ENCODE assay signal across 24 cellular contexts in the genomic region with DNA sequence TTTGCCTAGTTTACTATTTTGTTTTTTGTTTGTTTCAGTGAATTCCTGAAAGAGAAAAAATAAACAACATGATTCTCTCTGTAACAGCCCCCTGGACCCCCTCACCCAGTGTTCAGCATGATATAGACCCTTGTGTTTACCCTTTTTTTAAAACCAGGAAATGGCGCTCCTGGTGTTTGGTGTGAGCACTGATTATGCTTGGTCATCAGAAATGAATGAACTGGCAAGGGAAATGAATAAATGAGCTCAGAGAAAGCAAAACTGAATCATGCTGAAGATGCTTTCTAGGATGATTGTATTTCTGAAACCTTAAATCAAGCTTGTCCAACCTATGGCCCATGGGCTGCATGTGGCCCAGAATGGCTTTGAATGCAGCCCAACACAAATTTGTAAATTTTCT. TPM values are rescaled to one million over a fixed set of nuclear protein-coding genes. Genes with fewer than 3 reads are reported as not detected.
DNase-seq lines count a peak whose midpoint lies in the region; ATAC-seq, FAIRE-seq and TF ChIP-seq lines count a peak whose summit lies in the region.
"Had no signal": no experiment of that assay in that cellular context is flagged by ENCODE, and none has a peak within 500 bp of the region (broad histone marks: within the 10 kb centered on the region; RNA-seq: fewer than 3 reads in every experiment).

No MANE protein-coding gene starts in this region.

- H3K23me2 ChIP-seq in H1 (ENCODE audit: low read depth, low read length): no peaks in the 10 kb centered on the region

- H3K36me3 Mint-ChIP-seq in HFFc6 (ENCODE audit: low read depth): peaks cover 33% of the 10 kb centered on the region
- H3K36me3 Mint-ChIP-seq: CD14-positive monocyte had no signal

- H3K4me3 ChIP-seq in HepG2 (replicated peaks in 1 of 3; ENCODE audit: insufficient read depth in 1 of 3, low read depth in 2 of 3, low read length in 3 of 3) (no peak overlapping the region), right lobe of liver (no peak overlapping the region), H1 (ENCODE audit: extremely low read depth in 1 of 4, insufficient read depth in 2 of 4, low read depth in 3 of 4, low read length in 4 of 4) (no peak overlapping the region)
- H3K4me3 ChIP-seq: BLaER1 treated with 17β-estradiol and CSF1 and Interleukin-3, amounts not matched to agents 10 nM and 100 nM; GM23338 had no signal

- no peak overlapping the region for H3K27ac Mint-ChIP-seq in HFFc6
- H3K27ac Mint-ChIP-seq: CD14-positive monocyte; CD4-positive, alpha-beta T cell; GM23338 had no signal

- no peak overlapping the region for H2BK15ac ChIP-seq in H1 (ENCODE audit: low read length)

- no peak overlapping the region for H3K4me3 Mint-ChIP-seq in HFFc6
- H3K4me3 Mint-ChIP-seq: CD14-positive monocyte; CD4-positive, alpha-beta T cell; GM23338 had no signal

- H3K4me1 ChIP-seq in HepG2 (ENCODE audit: insufficient read depth, low read length) (peaks cover 14% of the 10 kb centered on the region), right lobe of liver (no peaks in the 10 kb centered on the region), H1 (replicated peaks in 1 of 4; ENCODE audit: control insufficient read depth in 3 of 4, insufficient read depth in 4 of 4, low read length in 3 of 4) (peaks cover 0 to 6% (median 4%) of the 10 kb centered on the region in 4 experiments; a peak in 4 of 7 replicates)
- H3K4me1 ChIP-seq: BE2C; BLaER1 treated with 17β-estradiol and CSF1 and Interleukin-3, amounts not matched to agents 10 nM and 100 nM had no signal

- H4K20me1 ChIP-seq in HepG2 (ENCODE audit: insufficient read depth, low read length) (0 out of 2 replicates have a peak, but pooled peaks cover 4% of the 10 kb centered on the region), H1 (replicated peaks in 1 of 2; ENCODE audit: control insufficient read depth in 1 of 2, insufficient read depth in 2 of 2, low read length in 2 of 2) (peaks cover 0 to 1% of the 10 kb centered on the region in 2 experiments)
- H4K20me1 ChIP-seq: BLaER1 treated with 17β-estradiol and CSF1 and Interleukin-3, amounts not matched to agents 10 nM and 100 nM had no signal

- no peak overlapping the region for H3K4me2 ChIP-seq in HepG2 (ENCODE audit: low read depth, low read length)
- H3K4me2 ChIP-seq in H1 (ENCODE audit: insufficient read depth in 1 of 2, low read depth in 2 of 2, low read length in 2 of 2): no peak overlapping the region
- H3K4me2 ChIP-seq: BLaER1 treated with 17β-estradiol and CSF1 and Interleukin-3, amounts not matched to agents 10 nM and 100 nM; GM23338 had no signal

- H4K5ac ChIP-seq in H1 (ENCODE audit: insufficient read length, low read depth, low read length): no peak overlapping the region

- H3K9me3 ChIP-seq in HepG2 (ENCODE audit: low read length) (peaks cover 5% of the 10 kb centered on the region; the same call in 1 of the 2 replicates), right lobe of liver (no peaks in the 10 kb centered on the region), H1 (ENCODE audit: insufficient read depth in 2 of 2, low read depth in 1 of 2, low read length in 1 of 2) (no peaks in the 10 kb centered on the region; a peak in 1 of 4 replicates)
- H3K9me3 ChIP-seq: BE2C had no signal

- no peak overlapping the region for H3K23ac ChIP-seq in H1 (ENCODE audit: insufficient read length)

- CTCF ChIA-PET in HepG2 (lab: Yijun Ruan, JAX; ENCODE audit: low intra/inter-chr PET ratio, low total read pairs) (no interaction called here), H1 (lab: Charles Lee; ENCODE audit: partially characterized antibody) (interaction anchor here (1.1 to 2.0 kb wide), 6 partner anchors 10 to 98 kb away, joined by 3 to 6 read pairs (median 4); no protein-coding TSS in a partner anchor)

- FAIRE-seq in HepG2 (lab: Jason Lieb, UNC) (no peak), H1 (lab: Jason Lieb, UNC) (no peak)
- FAIRE-seq: A204.1, G401.6, GM12892, GM19239, H54 had no signal

- 50% methylated on average over 1 of the region's 1 CpG for WGBS in HepG2 (ENCODE audit: low lambda C conversion rate)
- 80% methylated on average over 1 of the region's 1 CpG for WGBS in right lobe of liver (ENCODE audit: insufficient coverage, low coverage, low lambda C conversion rate, missing lambda C conversion rate)
- 96% methylated on average over 1 of the region's 1 CpG; no CpG with 5 or more reads in 1 of the 2 experiments for WGBS in H1 (ENCODE audit: extremely low coverage in 1 of 2, insufficient coverage in 1 of 2, insufficient read length in 1 of 2, insufficient replicate concordance in 2 of 2, low coverage in 1 of 2, low lambda C conversion rate in 2 of 2, missing lambda C conversion rate in 1 of 2), 2 experiments

- no peak overlapping the region for H3K4ac ChIP-seq in H1 (replicated peaks; ENCODE audit: insufficient read length, low read depth, low read length)

- H3K14ac ChIP-seq in H1 (ENCODE audit: insufficient read length): no peak overlapping the region

- H3K27me3 Mint-ChIP-seq in HFFc6 (ENCODE audit: insufficient read depth): no peaks in the 10 kb centered on the region; the same call in 1 of the 2 replicates

- no peak overlapping the region for H4K91ac ChIP-seq in H1 (replicated peaks; ENCODE audit: insufficient read length, low read length)

- H4K8ac ChIP-seq in H1 (ENCODE audit: extremely low read depth, insufficient read depth, low read length): no peak overlapping the region

- peaks cover 55% of the 10 kb centered on the region for H3K4me1 Mint-ChIP-seq in HFFc6 (ENCODE audit: low read depth)
- H3K4me1 Mint-ChIP-seq: CD14-positive monocyte had no signal

- H3K9ac ChIP-seq in HepG2 (ENCODE audit: insufficient read depth, low read depth, low read length) (no peak overlapping the region), H1 (replicated peaks in 1 of 4; ENCODE audit: extremely low read depth in 1 of 4, low read depth in 3 of 4, low read length in 3 of 4) (no peak overlapping the region)
- H3K9ac ChIP-seq: BLaER1 treated with 17β-estradiol and CSF1 and Interleukin-3, amounts not matched to agents 10 nM and 100 nM had no signal

- intact Hi-C loops in HepG2 (cut with micrococcal nuclease; ENCODE audit: unreplicated experiment): no loop called here
- intact Hi-C loops in right lobe of liver (cut with DNase I): no loop called here

- H2AFZ ChIP-seq in HepG2 (ENCODE audit: low read length) (no peak overlapping the region), H1 (ENCODE audit: low read length) (no peak overlapping the region)
- H2AFZ ChIP-seq: GM23338 had no signal

- H3K36me3 ChIP-seq in HepG2 (replicated peaks in 1 of 2; ENCODE audit: control insufficient read depth in 1 of 2, insufficient read depth in 2 of 2, low read length in 2 of 2): no peaks in the 10 kb centered on the region
- no peaks in the 10 kb centered on the region for H3K36me3 ChIP-seq in right lobe of liver
- no peaks in the 10 kb centered on the region for H3K36me3 ChIP-seq in H1 (ENCODE audit: control insufficient read depth in 2 of 4, insufficient read depth in 4 of 4, low read length in 3 of 4)
- H3K36me3 ChIP-seq: BE2C; BLaER1 treated with 17β-estradiol and CSF1 and Interleukin-3, amounts not matched to agents 10 nM and 100 nM had no signal

- TF ChIP-seq CTCF in HepG2 (CRISPR knock-in tag; IDR thresholded peaks at IDR 0.05): no peak
- TF ChIP-seq CTCF in right lobe of liver (IDR thresholded peaks at IDR 0.05): no peak
- TF ChIP-seq CTCF in HFFc6 (IDR thresholded peaks at IDR 0.05): peak; percentile 14; the same call in 1 of the 2 replicates
- no peak for TF ChIP-seq CTCF in H1 (IDR thresholded peaks at IDR 0.05; ENCODE audit: control extremely low read depth in 1 of 3, insufficient read depth in 1 of 3, low read depth in 1 of 3, low read length in 3 of 3)

- ATAC-seq in HepG2 (no peak), right lobe of liver (no peak), HG02623 (IDR thresholded peaks at IDR 0.05; ENCODE audit: unreplicated experiment) (no peak)
- ATAC-seq: GM23338 had no signal

- no peak for DNase-seq in HepG2 (ENCODE audit: low spot score)
- DNase-seq in right lobe of liver: no peak
- no peak for DNase-seq in HFFc6
- DNase-seq in H1 (ENCODE audit: low read depth in 1 of 2, low spot score in 2 of 2): no peak
- DNase-seq in NCI-H1930 (lab: John Stamatoyannopoulos, UW): no peak
- DNase-seq: ACHN; AML-193; BE2C; Calu3; CD4-positive, alpha-beta T cell; COR-L47; DMS53; DMS79 treated with DMSO at 0.1 percent for 48 hours; HCEC 1CT had no signal

- H3K27ac ChIP-seq in HepG2 (ENCODE audit: extremely low read length, insufficient read depth, low read length) (no peak overlapping the region), right lobe of liver (no peak overlapping the region), H1 (ENCODE audit: low read depth, low read length) (no peak overlapping the region)
- H3K27ac ChIP-seq: 22Rv1; BLaER1 treated with 17β-estradiol and CSF1 and Interleukin-3, amounts not matched to agents 10 nM and 100 nM had no signal

- no peak overlapping the region for H3K56ac ChIP-seq in H1 (replicated peaks; ENCODE audit: insufficient read length, low read depth, low read length)

- H2BK5ac ChIP-seq in H1 (ENCODE audit: low read depth, low read length): no peak overlapping the region

- TF ChIP-seq EP300 in HepG2 (IDR thresholded peaks at IDR 0.05; ENCODE audit: low read depth in 2 of 2, low read length in 2 of 2): no peak
- no peak for TF ChIP-seq EP300 in HepG2 (CRISPR knock-in tag; IDR thresholded peaks at IDR 0.05; ENCODE audit: borderline replicate concordance)
- no peak for TF ChIP-seq EP300 in H1 (IDR thresholded peaks at IDR 0.05; ENCODE audit: borderline replicate concordance in 1 of 2, low read depth in 2 of 2, low read length in 2 of 2)

- in situ Hi-C loops in HepG2 (cut with HindIII; ENCODE audit: extremely low pct_ligation_motif_present, low pct_unique_long_range_greater_than_20kb): no loop called here

- H3K18ac ChIP-seq in H1 (ENCODE audit: extremely low read depth, low read length): no peak overlapping the region

- POLR2A ChIA-PET in HepG2 (lab: Yijun Ruan, JAX): no interaction called here
- POLR2A ChIA-PET in H1 (lab: Charles Lee; ENCODE audit: partially characterized antibody): interaction anchor here (0.7 kb wide), 1 partner anchor 21 kb away, joined by 3 read pairs; no protein-coding TSS in a partner anchor

- H2BK20ac ChIP-seq in H1 (ENCODE audit: low read length): no peak overlapping the region

- no peak overlapping the region for H2AK5ac ChIP-seq in H1 (ENCODE audit: low read depth, low read length)

- BruUV-seq in HepG2 (replicated peaks; lab: Mats Ljungman, UMichigan): no TSS peak

- no peak for TF ChIP-seq RAD21 in HepG2 (CRISPR knock-in tag; IDR thresholded peaks at IDR 0.05)
- TF ChIP-seq RAD21 in H1 (IDR thresholded peaks at IDR 0.05 in 1 of 2, conservative IDR thresholded peaks at IDR 0.05 in 1 of 2; ENCODE audit: low read depth in 2 of 2, low read length in 2 of 2): no peak

- no peak overlapping the region for H2BK120ac ChIP-seq in H1 (replicated peaks; ENCODE audit: low read depth, low read length)

- H3K9me3 Mint-ChIP-seq in HFFc6: peaks cover 9% of the 10 kb centered on the region
- H3K9me3 Mint-ChIP-seq: GM23338 had no signal

- H3K79me2 ChIP-seq in HepG2 (ENCODE audit: insufficient read depth, low read length) (peaks cover 36% of the 10 kb centered on the region), H1 (ENCODE audit: control insufficient read depth in 1 of 2, insufficient read depth in 2 of 2, low read length in 2 of 2) (peaks cover 0 to 53% of the 10 kb centered on the region in 2 experiments; a peak in 2 of 4 replicates)

- TF ChIP-seq POLR2A in HepG2 (IDR thresholded peaks at IDR 0.05; ENCODE audit: insufficient read depth in 1 of 2, low read depth in 2 of 2, low read length in 2 of 2): no peak
- TF ChIP-seq POLR2A in right lobe of liver (IDR thresholded peaks at IDR 0.05): no peak
- TF ChIP-seq POLR2A in H1 (IDR thresholded peaks at IDR 0.05; ENCODE audit: control extremely low read depth in 1 of 2, low read depth in 2 of 2, low read length in 2 of 2): no peak

- H3K79me1 ChIP-seq in H1 (ENCODE audit: low read depth, low read length): no peaks in the 10 kb centered on the region

- H2BK12ac ChIP-seq in H1 (ENCODE audit: low read depth, low read length): no peak overlapping the region

- H3K27me3 ChIP-seq in HepG2 (ENCODE audit: control insufficient read depth in 1 of 2, insufficient read depth in 2 of 2, low read length in 2 of 2): no peaks in the 10 kb centered on the region
- H3K27me3 ChIP-seq in right lobe of liver: no peaks in the 10 kb centered on the region
- H3K27me3 ChIP-seq in H1 (replicated peaks in 1 of 4; ENCODE audit: control insufficient read depth in 3 of 4, extremely low read depth in 1 of 4, insufficient read depth in 3 of 4, low read length in 3 of 4): no peaks in the 10 kb centered on the region
- H3K27me3 ChIP-seq: BE2C; BLaER1 treated with 17β-estradiol and CSF1 and Interleukin-3, amounts not matched to agents 10 nM and 100 nM had no signal

RNA-seq across cellular contexts. Expression of gene WASF3, which starts 22.1 kb away (rescaled TPM):
- total RNA-seq in HepG2 (2016; rRNA removed; fragmentation: Illumina TruSeq; extraction: Trizol) (10.4 and 13.3 TPM in 2 replicates), right lobe of liver (10 to 100 TPM in 2 of 6 experiments, 1 to 10 TPM in 4; 5.8 to 14.5 (median 8.3) TPM)
- total RNA-seq in HepG2 (2016; cell fraction: cytosol; rRNA removed; fragmentation: Illumina TruSeq; extraction: Trizol; ENCODE audit: low read depth): 2.9 and 3.0 TPM in 2 replicates
- 10.6 and 10.8 TPM in 2 replicates for total RNA-seq in HepG2 (2016; cell fraction: insoluble cytoplasmic fraction; rRNA removed; fragmentation: Illumina TruSeq; extraction: Trizol)
- 17.8 and 19.7 TPM in 2 replicates for total RNA-seq in HepG2 (2016; cell fraction: membrane; rRNA removed; fragmentation: Illumina TruSeq; extraction: Trizol)
- 8.8 and 10.1 TPM in 2 replicates for total RNA-seq in HepG2 (2016; cell fraction: nucleus; rRNA removed; fragmentation: Illumina TruSeq; extraction: Trizol)
- polyA plus RNA-seq in HepG2 (2011; rRNA removed) (12.1 and 17.2 TPM in 2 replicates), H1 (2011; rRNA removed) (15.4 and 18.7 TPM in 2 replicates)
- 7.4 and 8.4 TPM in 2 replicates for polyA plus RNA-seq in HepG2 (2011; cell fraction: cytosol; rRNA removed)
- 8.3 and 8.8 TPM in 2 replicates for polyA plus RNA-seq in HepG2 (2011; cell fraction: nucleus; rRNA removed)
- 9.8 and 11.3 TPM in 2 replicates for polyA plus RNA-seq in HepG2 (2012)
- polyA plus RNA-seq in HepG2 (2016; cell fraction: cytosol; fragmentation: Illumina TruSeq; extraction: Trizol; ENCODE audit: low read depth): 2.2 and 2.4 TPM in 2 replicates
- polyA plus RNA-seq in HepG2 (2016; cell fraction: insoluble cytoplasmic fraction; fragmentation: Illumina TruSeq; extraction: Trizol; ENCODE audit: low read depth): 12.6 and 14.8 TPM in 2 replicates
- polyA plus RNA-seq in HepG2 (2016; cell fraction: membrane; fragmentation: Illumina TruSeq; extraction: Trizol; ENCODE audit: low read depth): 12.2 and 13.4 TPM in 2 replicates
- 13.2 and 13.7 TPM in 2 replicates for polyA plus RNA-seq in HepG2 (2016; cell fraction: nucleus; fragmentation: Illumina TruSeq; extraction: Trizol; ENCODE audit: insufficient read depth, low read depth)
- polyA minus RNA-seq in HepG2 (2011; rRNA and poly(A)+ RNA removed; ENCODE audit: low replicate concordance): 12.1 TPM in 1 of 2 replicates, not detected in the other
- polyA minus RNA-seq in HepG2 (2011; cell fraction: cytosol; rRNA and poly(A)+ RNA removed): 7.7 and 8.0 TPM in 2 replicates
- 6.6 and 7.0 TPM in 2 replicates for polyA minus RNA-seq in HepG2 (2011; cell fraction: nucleus; rRNA and poly(A)+ RNA removed)
- 10 to 100 TPM; 26.4 to 32.9 (median 28.2) TPM for total RNA-seq in HFFc6 (2021; fragmentation: NEBNext Ultra II Directional; extraction: Animal tissue kit (Norgen Biotek cat#: 25700))
- 39.8 and 40.1 TPM in 2 replicates for total RNA-seq in H1 (2021; fragmentation: NEBNext Ultra II Directional; extraction: Animal tissue kit (Norgen Biotek cat#: 25700))
- polyA plus RNA-seq in H1 (2011; cell fraction: cytosol; rRNA removed): 15.3 TPM
- polyA plus RNA-seq in H1 (2011; cell fraction: nucleus; rRNA removed): 11.6 TPM
- 19.2 to 23.0 TPM (median 21.2 TPM) in 4 replicates for polyA plus RNA-seq in H1 (2012, experiment 1 of 2)
- 6.9 TPM for polyA plus RNA-seq in H1 (2012, experiment 2 of 2)
- 15.1 TPM for polyA plus RNA-seq in H1 (2013, experiment 1 of 2)
- polyA plus RNA-seq in H1 (2013, experiment 2 of 2): 15.0 TPM
- polyA minus RNA-seq in H1 (2011; rRNA and poly(A)+ RNA removed): 14.1 and 20.0 TPM in 2 replicates
- polyA minus RNA-seq in H1 (2011; cell fraction: cytosol; rRNA and poly(A)+ RNA removed): 13.3 TPM
- 8.9 TPM for polyA minus RNA-seq in H1 (2011; cell fraction: nucleus; rRNA and poly(A)+ RNA removed)
- polyA plus RNA-seq: CD14-positive monocyte had no signal

Comparison
In these comparisons a context has a peak if more than half of its experiments do, and no peak if none do; other contexts are left out.
1. Of the 41 proteins assayed by ChIP-seq in both HepG2 and H1: peak only in HepG2: none; only in H1: none; in both: MAFK; in neither: 40.